In genomic region chr22:24247011-24247507, GRCh38 we compare ENCODE assay signal across 10 cellular contexts. TPM values are rescaled to one million over a fixed set of nuclear protein-coding genes. Genes with fewer than 3 reads are reported as not detected.
A peak's percentile ranks its signal among the peaks of the same experiment; 100 is the strongest.
DNase-seq lines count a peak whose midpoint lies in the region; ATAC-seq and TF ChIP-seq lines count a peak whose summit lies in the region.
"Had no signal": no experiment of that assay in that cellular context is flagged by ENCODE, and none has a peak within 500 bp of the region (broad histone marks: within the 10 kb centered on the region; RNA-seq: fewer than 3 reads in every experiment).

No MANE protein-coding gene starts in this region.

- TF ChIP-seq POLR2A in GM18505 (IDR thresholded peaks at IDR 0.05; ENCODE audit: borderline replicate concordance, extremely low read depth, insufficient read depth, insufficient read length) = no peak

- DNase-seq in NCI-H226 (peak; percentile 8), caudate nucleus (lab: John Stamatoyannopoulos, UW) (no peak), lower lobe of right lung (no peak), tibial artery (no peak), NCI-H510A (lab: John Stamatoyannopoulos, UW) (no peak), NCI-H526 treated with DMSO at 0.1 percent for 48 hours (lab: John Stamatoyannopoulos, UW) (no peak)
- DNase-seq: KG1 had no signal

- ATAC-seq in lower lobe of right lung (peak in 1 of 2 donors; percentile 19), GM18505 (IDR thresholded peaks at IDR 0.05; ENCODE audit: unreplicated experiment) (no peak)

- peaks cover 54% of the 10 kb centered on the region for H3K4me1 ChIP-seq in lower lobe of right lung
- peaks cover 0 to 59% (median 46%) of the 10 kb centered on the region in 4 donors for H3K4me1 ChIP-seq in tibial artery

- H3K4me3 ChIP-seq in lower lobe of right lung (no peak overlapping the region), tibial artery (no peak overlapping the region)
- H3K4me3 ChIP-seq: pancreas had no signal

- H3K27me3 ChIP-seq in lower lobe of right lung (ENCODE audit: low read depth) = no peaks in the 10 kb centered on the region
- H3K27me3 ChIP-seq in tibial artery = no peaks in the 10 kb centered on the region
- H3K27me3 ChIP-seq: pancreas had no signal

- TF ChIP-seq CTCF in lower lobe of right lung (IDR thresholded peaks at IDR 0.05) (no peak), tibial artery (IDR thresholded peaks at IDR 0.05) (no peak)

- H3K27ac ChIP-seq in caudate nucleus (ENCODE audit: low read depth, low read length) = peak overlapping the region; percentile 71
- peak overlapping the region; percentile 89 for H3K27ac ChIP-seq in lower lobe of right lung
- peak overlapping the region; percentile 90 to 92 for H3K27ac ChIP-seq in tibial artery

- intact Hi-C loops in lower lobe of right lung (cut with DNase I) (no loop called here), tibial artery (cut with DNase I; ENCODE audit: low total_unique reads) (loop anchor here (1.0 kb wide), 1 partner anchor 61 kb away; no protein-coding TSS in a partner anchor)

- H3K36me3 ChIP-seq in lower lobe of right lung = no peaks in the 10 kb centered on the region
- no peaks in the 10 kb centered on the region for H3K36me3 ChIP-seq in tibial artery
- H3K36me3 ChIP-seq: pancreas had no signal

- no peaks in the 10 kb centered on the region for H3K9me3 ChIP-seq in lower lobe of right lung
- H3K9me3 ChIP-seq in tibial artery = no peaks in the 10 kb centered on the region
- H3K9me3 ChIP-seq: pancreas had no signal

RNA-seq across cellular contexts. Expression of gene GGT5, which starts 2.2 kb away (rescaled TPM):
- 29.4 TPM for total RNA-seq in lower lobe of right lung
- total RNA-seq: activated CD8-positive, alpha-beta T cell treated with anti-CD3 and anti-CD28 coated beads for 36 hours had no signal

RNA-seq across cellular contexts. Expression of gene SPECC1L, which starts 23.6 kb away (rescaled TPM):
- 69.9 TPM for total RNA-seq in lower lobe of right lung
